Comparison of ENCODE assay signal across 1 cellular context in the genomic region with DNA sequence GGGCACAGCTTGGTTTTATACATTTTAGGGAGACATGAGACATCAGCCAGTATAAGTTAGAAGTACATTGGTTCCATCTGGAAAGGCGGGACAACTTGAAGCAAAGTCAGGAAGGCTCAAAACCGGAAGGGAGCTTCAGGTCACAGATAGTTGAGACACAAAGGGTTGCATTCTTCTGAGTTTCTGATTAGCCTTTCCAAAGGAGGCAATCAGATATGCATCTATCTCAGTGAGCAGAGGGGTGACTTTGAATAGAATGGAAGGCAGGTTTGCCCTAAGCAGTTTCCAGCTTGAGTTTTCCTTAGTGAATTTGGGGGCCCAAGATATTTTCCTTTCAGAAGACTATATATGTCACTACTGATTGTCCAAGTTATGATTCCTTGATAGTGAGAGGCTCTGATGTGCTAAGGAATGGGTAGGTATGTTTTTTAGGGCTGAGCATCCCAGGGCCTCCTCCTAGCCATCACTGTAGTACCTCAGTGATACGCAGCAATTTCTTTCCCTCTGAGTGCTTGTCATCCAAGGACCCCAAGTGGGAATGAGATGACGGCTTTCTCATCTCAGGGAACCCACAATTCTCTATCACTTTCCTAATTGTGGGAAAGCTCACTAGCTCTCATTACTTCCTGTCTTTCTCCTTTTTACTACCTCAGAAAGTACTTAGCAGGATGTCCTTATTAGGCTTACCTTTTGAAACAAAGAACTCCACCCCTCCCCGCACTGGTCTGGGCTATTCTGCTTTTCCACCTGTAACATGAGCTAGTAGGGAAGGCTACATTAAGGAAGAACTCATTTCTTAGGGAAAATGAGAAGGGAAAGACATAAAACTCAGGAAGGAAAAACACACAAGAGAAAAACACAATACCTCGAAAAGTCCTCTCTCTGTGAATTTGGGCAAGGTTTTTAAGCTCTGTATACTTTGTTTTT.
A peak's percentile ranks its signal among the peaks of the same experiment; 100 is the strongest.
TF ChIP-seq lines count a peak whose summit lies in the region.

No MANE protein-coding gene starts in this region.

TF ChIP-seq in H1, 55 proteins besides CTCF, POLR2A, EP300 and RAD21:
- no peak for TF ChIP-seq RXRA (IDR thresholded peaks at IDR 0.05; ENCODE audit: insufficient read depth, low read depth, low read length)
- TF ChIP-seq TAF1 (IDR thresholded peaks at IDR 0.05; ENCODE audit: low read depth, low read length): peak; percentile 60; the same call in 1 of the 2 replicates
- 0 out of 2 replicates have a peak, but pooled peaks have one; percentile 42 for TF ChIP-seq TBP (IDR thresholded peaks at IDR 0.05; ENCODE audit: low read depth, low read length)
- no peak for TF ChIP-seq JUN (IDR thresholded peaks at IDR 0.05; ENCODE audit: low read depth, low read length)
- peak; percentile 93 for TF ChIP-seq SRF (IDR thresholded peaks at IDR 0.05; ENCODE audit: low read depth, low read length)
- TF ChIP-seq, protein P1, sequence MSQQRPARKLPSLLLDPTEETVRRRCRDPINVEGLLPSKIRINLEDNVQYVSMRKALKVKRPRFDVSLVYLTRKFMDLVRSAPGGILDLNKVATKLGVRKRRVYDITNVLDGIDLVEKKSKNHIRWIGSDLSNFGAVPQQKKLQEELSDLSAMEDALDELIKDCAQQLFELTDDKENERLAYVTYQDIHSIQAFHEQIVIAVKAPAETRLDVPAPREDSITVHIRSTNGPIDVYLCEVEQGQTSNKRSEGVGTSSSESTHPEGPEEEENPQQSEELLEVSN (IDR thresholded peaks at IDR 0.05): 0 out of 2 replicates have a peak, but pooled peaks have one; percentile 13
